26 cellular contexts compared by ENCODE assay signal in genomic region chr5:146660381-146660960, GRCh38.
"Had no signal": no experiment of that assay in that cellular context is flagged by ENCODE, and none has a peak within 500 bp of the region (broad histone marks: within the 10 kb centered on the region; RNA-seq: fewer than 3 reads in every experiment).

No MANE protein-coding gene starts in this region.

- DNase-seq: hypothalamus; immature natural killer cell; kidney; left colon; left lung; lower lobe of right lung; mammary epithelial cell; mesenchymal stem cell; naive thymus-derived CD8-positive, alpha-beta T cell; ovary; right cardiac atrium; stimulated activated CD4-positive, alpha-beta T cell treated with anti-CD3 and anti-CD28 coated beads, Interleukin-12 subunit alpha, Interleukin-12 subunit beta, amount 100 ng/mL, for 4 hours; stimulated activated CD4-positive, alpha-beta T cell treated with anti-CD3 and anti-CD28 coated beads, Interleukin-15, amount 100 ng/mL, for 24 hours; stimulated activated CD4-positive, alpha-beta T cell treated with anti-CD3 and anti-CD28 coated beads, Interleukin-2, amount 100 ng/mL, for 24 hours; stimulated activated CD4-positive, alpha-beta T cell treated with anti-CD3 and anti-CD28 coated beads, Interleukin-4, amount 100 ng/mL, for 1 hour; stimulated activated naive B cell treated with anti-CD40 and anti-IgM and Interleukin-4, amounts not matched to agents 10 μg/mL and 1 μg/mL and 100 μg/mL, for 72 hours; stimulated activated naive CD8-positive, alpha-beta T cell treated with anti-CD3 and anti-CD28 coated beads, Interleukin-15, Interleukin-2, amounts not matched to agents 100 U/mL and 50 U/mL, for 24 hours; stomach; testis; thyroid gland; trophoblast cell; upper lobe of right lung had no signal

- H3K4me1 Mint-ChIP-seq: nephron; stimulated activated naive B cell treated with anti-CD40 and anti-IgM and Interleukin-4, amounts not matched to agents 10 μg/mL and 1 μg/mL and 100 μg/mL, for 72 hours had no signal

- H3K9me3 Mint-ChIP-seq: immature natural killer cell; naive thymus-derived CD8-positive, alpha-beta T cell; nephron; stimulated activated naive B cell treated with anti-CD40 and anti-IgM and Interleukin-4, amounts not matched to agents 10 μg/mL and 1 μg/mL and 100 μg/mL, for 72 hours had no signal

- H3K27me3 Mint-ChIP-seq: progenitor cell of endocrine pancreas had no signal

- H3K4me1 ChIP-seq: left lung, lower lobe of right lung, stomach, testis, thyroid gland, upper lobe of right lung had no signal

- H3K36me3 ChIP-seq: left lung, lower lobe of right lung, ovary, stomach, thyroid gland, upper lobe of right lung had no signal

- H3K27ac Mint-ChIP-seq: immature natural killer cell; naive thymus-derived CD8-positive, alpha-beta T cell; nephron; progenitor cell of endocrine pancreas; stimulated activated naive B cell treated with anti-CD40 and anti-IgM and Interleukin-4, amounts not matched to agents 10 μg/mL and 1 μg/mL and 100 μg/mL, for 72 hours had no signal

- H3K4me3 Mint-ChIP-seq: immature natural killer cell; naive thymus-derived CD8-positive, alpha-beta T cell; nephron; stimulated activated naive B cell treated with anti-CD40 and anti-IgM and Interleukin-4, amounts not matched to agents 10 μg/mL and 1 μg/mL and 100 μg/mL, for 72 hours had no signal

- H3K36me3 Mint-ChIP-seq: naive thymus-derived CD8-positive, alpha-beta T cell; stimulated activated naive B cell treated with anti-CD40 and anti-IgM and Interleukin-4, amounts not matched to agents 10 μg/mL and 1 μg/mL and 100 μg/mL, for 72 hours had no signal

- H3K27me3 ChIP-seq: left lung, ovary, stomach, testis, thyroid gland, upper lobe of right lung had no signal

- ATAC-seq: left colon; left lung; lower lobe of right lung; naive thymus-derived CD8-positive, alpha-beta T cell; right cardiac atrium; sciatic nerve; stimulated activated naive B cell treated with anti-CD40 and anti-IgM and Interleukin-4, amounts not matched to agents 10 μg/mL and 1 μg/mL and 100 μg/mL, for 72 hours; stimulated activated naive CD8-positive, alpha-beta T cell treated with anti-CD3 and anti-CD28 coated beads, Interleukin-15, Interleukin-2, amounts not matched to agents 100 U/mL and 50 U/mL, for 24 hours; upper lobe of right lung had no signal

- H3K9me3 ChIP-seq: left lung, lower lobe of right lung, ovary, stomach, testis, thyroid gland, upper lobe of right lung had no signal

- H3K4me3 ChIP-seq: left lung, lower lobe of right lung, ovary, skin epidermis, stomach, testis, thyroid gland, upper lobe of right lung had no signal
